Comparison of ENCODE assay signal across 23 cellular contexts in the genomic region with DNA sequence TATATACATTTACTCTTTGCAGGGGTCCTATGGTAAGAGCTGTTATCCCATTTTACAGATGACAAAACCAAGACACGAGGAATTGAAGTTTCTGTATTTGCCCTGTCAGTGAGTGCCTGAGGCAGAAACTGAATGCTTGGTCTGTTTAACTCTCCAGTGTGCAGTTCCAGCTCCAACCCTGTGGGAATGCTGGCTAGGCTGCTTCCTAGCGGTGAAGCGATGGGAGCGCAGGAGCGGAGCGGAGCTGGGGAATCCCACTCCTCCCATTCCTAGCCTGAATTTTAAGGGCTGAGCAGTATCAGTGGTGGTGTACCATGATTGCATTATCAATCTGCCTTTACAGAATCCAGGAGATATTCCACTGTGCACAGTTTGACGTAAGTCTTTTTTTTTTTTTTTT.
A peak's percentile ranks its signal among the peaks of the same experiment; 100 is the strongest.
DNase-seq lines count a peak whose midpoint lies in the region; ATAC-seq and TF ChIP-seq lines count a peak whose summit lies in the region.
"Had no signal": no experiment of that assay in that cellular context is flagged by ENCODE, and none has a peak within 500 bp of the region (broad histone marks: within the 10 kb centered on the region; RNA-seq: fewer than 3 reads in every experiment).

No MANE protein-coding gene starts in this region.

- H3K9me3 Mint-ChIP-seq in stimulated activated naive CD8-positive, alpha-beta T cell treated with anti-CD3 and anti-CD28 coated beads, Interleukin-15, amount 100 ng/mL, for 72 hours: no peaks in the 10 kb centered on the region
- H3K9me3 Mint-ChIP-seq in WTC11: peaks cover 9% of the 10 kb centered on the region
- H3K9me3 Mint-ChIP-seq in stimulated activated effector memory CD8-positive, alpha-beta T cell treated with anti-CD3 and anti-CD28 coated beads, Interleukin-12 subunit alpha, Interleukin-12 subunit beta, amount 100 ng/mL, for 72 hours: no peaks in the 10 kb centered on the region
- H3K9me3 Mint-ChIP-seq: CD8-positive, alpha-beta T cell had no signal

- no peak overlapping the region for H3K4me3 ChIP-seq in foreskin fibroblast (ENCODE audit: low read depth in 1 of 2, low read length in 2 of 2)
- H3K4me3 ChIP-seq: BLaER1, HAP-1, Peyer's patch had no signal

- CTCF ChIA-PET in WTC11 (lab: Charles Lee): interaction anchor here (0.6 to 4.2 kb wide), 8 partner anchors 34 to 426 kb away, joined by 3 to 30 read pairs (median 4); partner anchors contain the start of gene IPO11

- no peaks in the 10 kb centered on the region for H3K36me3 Mint-ChIP-seq in WTC11
- H3K36me3 Mint-ChIP-seq in stimulated activated effector memory CD8-positive, alpha-beta T cell treated with anti-CD3 and anti-CD28 coated beads, Interleukin-12 subunit alpha, Interleukin-12 subunit beta, amount 100 ng/mL, for 72 hours: no peaks in the 10 kb centered on the region
- H3K36me3 Mint-ChIP-seq: CD8-positive, alpha-beta T cell had no signal

- no peaks in the 10 kb centered on the region for H3K4me1 Mint-ChIP-seq in stimulated activated naive CD8-positive, alpha-beta T cell treated with anti-CD3 and anti-CD28 coated beads, Interleukin-15, amount 100 ng/mL, for 72 hours
- H3K4me1 Mint-ChIP-seq in WTC11: no peaks in the 10 kb centered on the region
- H3K4me1 Mint-ChIP-seq in stimulated activated effector memory CD8-positive, alpha-beta T cell treated with anti-CD3 and anti-CD28 coated beads, Interleukin-12 subunit alpha, Interleukin-12 subunit beta, amount 100 ng/mL, for 72 hours: no peaks in the 10 kb centered on the region

- ATAC-seq in stimulated activated naive CD8-positive, alpha-beta T cell treated with anti-CD3 and anti-CD28 coated beads, Interleukin-15, amount 100 ng/mL, for 72 hours: peak; percentile 20
- ATAC-seq in stimulated activated naive CD8-positive, alpha-beta T cell treated with anti-CD3 and anti-CD28 coated beads, Interleukin-15, Interleukin-2, amounts not matched to agents 100 U/mL and 50 U/mL, for 24 hours: no peak
- ATAC-seq in WTC11 (peak; percentile 89), GM18519 (IDR thresholded peaks at IDR 0.05; ENCODE audit: low FRiP score, unreplicated experiment) (no peak)
- peak; percentile 28 for ATAC-seq in stimulated activated effector memory CD8-positive, alpha-beta T cell treated with anti-CD3 and anti-CD28 coated beads, Interleukin-12 subunit alpha, Interleukin-12 subunit beta, amount 100 ng/mL, for 72 hours
- ATAC-seq: CD8-positive, alpha-beta T cell; Right ventricle myocardium inferior had no signal

- H3K27ac Mint-ChIP-seq in stimulated activated naive CD8-positive, alpha-beta T cell treated with anti-CD3 and anti-CD28 coated beads, Interleukin-15, amount 100 ng/mL, for 72 hours: no peak overlapping the region
- no peak overlapping the region for H3K27ac Mint-ChIP-seq in WTC11
- H3K27ac Mint-ChIP-seq in stimulated activated effector memory CD8-positive, alpha-beta T cell treated with anti-CD3 and anti-CD28 coated beads, Interleukin-12 subunit alpha, Interleukin-12 subunit beta, amount 100 ng/mL, for 72 hours: no peak overlapping the region
- H3K27ac Mint-ChIP-seq: CD8-positive, alpha-beta T cell had no signal

- TF ChIP-seq CTCF in WTC11 (IDR thresholded peaks at IDR 0.05): no peak
- no peak for TF ChIP-seq CTCF in foreskin fibroblast (IDR thresholded peaks at IDR 0.05; ENCODE audit: low read depth, low read length)

- no peaks in the 10 kb centered on the region for H3K27me3 Mint-ChIP-seq in stimulated activated naive CD8-positive, alpha-beta T cell treated with anti-CD3 and anti-CD28 coated beads, Interleukin-15, amount 100 ng/mL, for 72 hours
- H3K27me3 Mint-ChIP-seq in WTC11 (ENCODE audit: low read depth): no peaks in the 10 kb centered on the region; the same call in 1 of the 2 replicates

- DNase-seq in stimulated activated naive CD8-positive, alpha-beta T cell treated with anti-CD3 and anti-CD28 coated beads, Interleukin-15, amount 100 ng/mL, for 72 hours: no peak
- DNase-seq in stimulated activated naive CD8-positive, alpha-beta T cell treated with anti-CD3 and anti-CD28 coated beads, Interleukin-15, Interleukin-2, amounts not matched to agents 100 U/mL and 50 U/mL, for 24 hours: no peak
- DNase-seq in WTC11 (ENCODE audit: low spot score) (peak; percentile 52), iPS-NIHi7 (ENCODE audit: extremely low spot score) (peak; percentile 40), NCI-H1417 (lab: John Stamatoyannopoulos, UW) (no peak), foreskin fibroblast (no peak)
- no peak for DNase-seq in stimulated activated effector memory CD8-positive, alpha-beta T cell treated with anti-CD3 and anti-CD28 coated beads, Interleukin-12 subunit alpha, Interleukin-12 subunit beta, amount 100 ng/mL, for 72 hours (ENCODE audit: low spot score in 2 of 2)
- DNase-seq: Calu3; CD8-positive, alpha-beta T cell; DMS53; KG1; MV-4-11; NCI-H1436; NCI-H1930; NCI-H345; NCI-H524 treated with DMSO at 0.1 percent for 48 hours; NK-92 treated with Interleukin-12 subunit alpha and Interleukin-12 subunit beta, amount 100 ng/mL, for 24 hours; Peyer's patch; SW 1271 had no signal

- POLR2A ChIA-PET in WTC11 (lab: Charles Lee): interaction anchor here (0.7 kb wide), 1 partner anchor 483 kb away, joined by 5 read pairs; no protein-coding TSS in a partner anchor

- H3K4me3 Mint-ChIP-seq in stimulated activated naive CD8-positive, alpha-beta T cell treated with anti-CD3 and anti-CD28 coated beads, Interleukin-15, amount 100 ng/mL, for 72 hours: no peak overlapping the region
- no peak overlapping the region for H3K4me3 Mint-ChIP-seq in WTC11
- H3K4me3 Mint-ChIP-seq in stimulated activated effector memory CD8-positive, alpha-beta T cell treated with anti-CD3 and anti-CD28 coated beads, Interleukin-12 subunit alpha, Interleukin-12 subunit beta, amount 100 ng/mL, for 72 hours: no peak overlapping the region
- H3K4me3 Mint-ChIP-seq: CD8-positive, alpha-beta T cell had no signal

TF ChIP-seq in WTC11, 78 proteins besides CTCF, POLR2A, EP300 and RAD21:
- TF ChIP-seq NR1H2 (CRISPR knock-in tag; IDR thresholded peaks at IDR 0.05) (no peak), ZBTB21 (CRISPR knock-in tag; IDR thresholded peaks at IDR 0.05; ENCODE audit: borderline replicate concordance) (no peak), NFYB (CRISPR knock-in tag; conservative IDR thresholded peaks at IDR 0.05; ENCODE audit: low read depth) (no peak)
TF ChIP-seq in WTC11: peak in this region for 0.

Comparison
In these comparisons a context has a peak if more than half of its experiments do, and no peak if none do; other contexts are left out.
1. ATAC-seq: peak in stimulated activated naive CD8-positive, alpha-beta T cell treated with anti-CD3 and anti-CD28 coated beads, Interleukin-15, amount 100 ng/mL, for 72 hours (single experiment), WTC11 (single experiment) and stimulated activated effector memory CD8-positive, alpha-beta T cell treated with anti-CD3 and anti-CD28 coated beads, Interleukin-12 subunit alpha, Interleukin-12 subunit beta, amount 100 ng/mL, for 72 hours (single experiment); none in stimulated activated naive CD8-positive, alpha-beta T cell treated with anti-CD3 and anti-CD28 coated beads, Interleukin-15, Interleukin-2, amounts not matched to agents 100 U/mL and 50 U/mL, for 24 hours (single experiment) and GM18519 (single experiment).
2. DNase-seq: peak in WTC11 (single experiment) and iPS-NIHi7 (single experiment); none in stimulated activated naive CD8-positive, alpha-beta T cell treated with anti-CD3 and anti-CD28 coated beads, Interleukin-15, amount 100 ng/mL, for 72 hours (0 of 2), stimulated activated naive CD8-positive, alpha-beta T cell treated with anti-CD3 and anti-CD28 coated beads, Interleukin-15, Interleukin-2, amounts not matched to agents 100 U/mL and 50 U/mL, for 24 hours (single experiment), stimulated activated effector memory CD8-positive, alpha-beta T cell treated with anti-CD3 and anti-CD28 coated beads, Interleukin-12 subunit alpha, Interleukin-12 subunit beta, amount 100 ng/mL, for 72 hours (0 of 2), NCI-H1417 (0 of 3) and foreskin fibroblast (0 of 2).